ENCODE assay signal across 1 cellular context in the genomic region with DNA sequence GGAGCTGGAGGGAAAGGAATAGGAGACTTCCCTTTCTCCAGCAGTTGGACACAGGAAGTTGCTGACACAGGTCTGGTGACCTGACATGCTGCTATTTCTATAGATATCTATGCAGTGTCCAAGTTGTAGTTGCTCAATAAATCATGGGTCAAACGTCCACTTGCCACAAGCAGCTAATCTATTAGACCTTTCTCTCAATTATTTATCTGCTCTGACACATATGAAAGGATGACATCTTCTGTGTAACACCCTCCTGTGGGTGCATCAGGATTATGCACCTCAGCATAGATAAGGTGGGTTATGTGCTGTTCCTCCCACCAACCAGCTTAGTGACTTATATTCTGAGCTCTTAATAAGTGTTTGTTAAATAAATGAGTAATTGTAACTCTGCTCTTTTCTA.
TF ChIP-seq lines count a peak whose summit lies in the region.

No MANE protein-coding gene starts in this region.

TF ChIP-seq in HepG2, 621 proteins besides CTCF, POLR2A, EP300 and RAD21 (continued from another document):
- TF ChIP-seq BATF2 (CRISPR knock-in tag; IDR thresholded peaks at IDR 0.05): no peak
TF ChIP-seq in HepG2: peak in this region for 0.
